In the genomic region with DNA sequence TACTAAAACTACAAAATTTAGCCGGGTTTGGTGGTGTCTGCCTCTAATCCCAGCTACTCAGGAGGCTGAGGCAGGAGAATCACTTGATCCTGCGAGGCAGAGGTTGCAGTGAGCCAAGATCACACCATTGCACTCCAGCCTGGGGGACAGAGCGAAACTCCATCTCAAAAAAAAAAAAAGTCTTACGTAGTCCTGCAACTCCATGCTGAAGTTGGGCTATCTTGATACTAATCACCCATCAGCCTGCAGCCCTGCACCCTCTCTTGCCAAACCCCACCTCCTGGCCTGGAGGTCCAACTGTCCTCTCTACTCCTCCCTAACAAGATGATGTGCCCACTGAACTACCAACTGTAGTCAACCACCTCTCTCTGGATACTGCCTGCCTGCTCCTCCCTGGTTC, we compare ENCODE assay signal across 25 cellular contexts. TPM values are rescaled to one million over a fixed set of nuclear protein-coding genes. Genes with fewer than 3 reads are reported as not detected.
DNase-seq lines count a peak whose midpoint lies in the region; ATAC-seq and TF ChIP-seq lines count a peak whose summit lies in the region.
"Had no signal": no experiment of that assay in that cellular context is flagged by ENCODE, and none has a peak within 500 bp of the region (broad histone marks: within the 10 kb centered on the region; RNA-seq: fewer than 3 reads in every experiment).

No MANE protein-coding gene starts in this region.

- CTCF ChIA-PET in HEK293 (lab: Yijun Ruan, JAX), result no interaction called here

- WGBS in endodermal cell (ENCODE audit: insufficient coverage in 1 of 2, insufficient read length in 1 of 2), 2 experiments, result 96 to 97% methylated on average over 4 of the region's 4 CpGs
- WGBS in neuronal stem cell (ENCODE audit: extremely low coverage in 2 of 2, insufficient read length in 2 of 2, insufficient replicate concordance in 1 of 2), 2 donors, result no CpG with 5 or more reads among the region's 4 CpGs

- no peaks in the 10 kb centered on the region; a peak in 1 of 3 replicates for H3K36me3 ChIP-seq in HEK293 (ENCODE audit: control insufficient read depth in 2 of 2, insufficient read depth in 1 of 2, low read length in 2 of 2)
- H3K36me3 ChIP-seq in endodermal cell (ENCODE audit: control insufficient read depth, insufficient read depth, low read length), result peaks cover 11% of the 10 kb centered on the region
- H3K36me3 ChIP-seq in neuronal stem cell (replicated peaks in 1 of 2; ENCODE audit: control insufficient read depth in 2 of 2, insufficient read depth in 2 of 2, low read length in 2 of 2), result peaks cover 2 to 25% of the 10 kb centered on the region in 2 donors
- H3K36me3 ChIP-seq in HAP-1 (replicated peaks), result no peaks in the 10 kb centered on the region; the same call in none of the 2 replicates
- H3K36me3 ChIP-seq: gastroesophageal sphincter, left lung had no signal

- POLR2A ChIA-PET in HEK293 (lab: Yijun Ruan, JAX), result no interaction called here

- H2BK120ac ChIP-seq in neuronal stem cell (ENCODE audit: low read depth, low read length), result no peak overlapping the region

- no peak overlapping the region for H3K9ac ChIP-seq in endodermal cell (ENCODE audit: extremely low read depth, low read length, poor library complexity, severe bottlenecking)
- H3K9ac ChIP-seq in neuronal stem cell (ENCODE audit: low read depth, low read length, poor library complexity), result peak overlapping the region; percentile 44

- H2BK5ac ChIP-seq in neuronal stem cell (ENCODE audit: low read length), result no peak overlapping the region

- no peak overlapping the region for H2AFZ ChIP-seq in neuronal stem cell (ENCODE audit: low read length)
- H2AFZ ChIP-seq: GM23338 had no signal

- H4K8ac ChIP-seq in neuronal stem cell (ENCODE audit: low read depth, low read length), result no peak overlapping the region

- H3K79me1 ChIP-seq in neuronal stem cell (ENCODE audit: low read depth, low read length), result peaks cover 13% of the 10 kb centered on the region

- no peaks in the 10 kb centered on the region for H3K27me3 Mint-ChIP-seq in T-helper 1 cell treated with Interleukin-12 subunit alpha and Interleukin-12 subunit beta and Interleukin-4 antibody, amounts not matched to agents 30 μg/mL and 1 μg/mL, for 36 hours (ENCODE audit: low read depth)
- no peaks in the 10 kb centered on the region for H3K27me3 Mint-ChIP-seq in endodermal cell (ENCODE audit: insufficient read depth)
- H3K27me3 Mint-ChIP-seq: activated CD4-positive, alpha-beta T cell treated with anti-CD3 and anti-CD28 coated beads, Interleukin-2, amount 10 ng/mL, durations not matched to agents 24 days and 14 days; progenitor cell of endocrine pancreas had no signal

- peak overlapping the region; percentile 32 for H2AK5ac ChIP-seq in neuronal stem cell (ENCODE audit: low read depth, low read length)

- H3K18ac ChIP-seq in neuronal stem cell (ENCODE audit: low read length), result no peak overlapping the region

- no peak for ATAC-seq in HG02884 (IDR thresholded peaks at IDR 0.05; ENCODE audit: unreplicated experiment)
- ATAC-seq: gastroesophageal sphincter, GM23338, left lung, sciatic nerve had no signal

- H3K4me1 ChIP-seq in HEK293 (ENCODE audit: control insufficient read depth, insufficient read depth, low read length) (peaks cover 29% of the 10 kb centered on the region), endodermal cell (ENCODE audit: control insufficient read depth, insufficient read depth, low read length) (peaks cover 20% of the 10 kb centered on the region), neuronal stem cell (ENCODE audit: control insufficient read depth in 2 of 2, insufficient read depth in 1 of 2, low read depth in 1 of 2, low read length in 2 of 2) (peaks cover 4 to 16% of the 10 kb centered on the region in 2 donors), HAP-1 (peaks cover 23% of the 10 kb centered on the region)

- H3K27me3 ChIP-seq in endodermal cell (ENCODE audit: control insufficient read depth, insufficient read depth, low read length, poor library complexity, severe bottlenecking) (no peaks in the 10 kb centered on the region), neuronal stem cell (ENCODE audit: control insufficient read depth in 3 of 3, insufficient read depth in 3 of 3, low read depth in 1 of 3, low read length in 3 of 3) (no peaks in the 10 kb centered on the region), HAP-1 (ENCODE audit: low read depth) (no peaks in the 10 kb centered on the region)
- H3K27me3 ChIP-seq: gastroesophageal sphincter, left lung had no signal

- H3K23ac ChIP-seq in neuronal stem cell (ENCODE audit: low read depth, low read length, poor library complexity), result no peak overlapping the region

- in situ Hi-C loops in HAP-1 (cut with MboI; ENCODE audit: low sequenced_read_pairs), result no loop called here

- H3K27ac Mint-ChIP-seq in T-helper 1 cell treated with Interleukin-12 subunit alpha and Interleukin-12 subunit beta and Interleukin-4 antibody, amounts not matched to agents 30 μg/mL and 1 μg/mL, for 36 hours, result peak overlapping the region; percentile 19
- no peak overlapping the region for H3K27ac Mint-ChIP-seq in endodermal cell
- H3K27ac Mint-ChIP-seq: activated CD4-positive, alpha-beta T cell treated with anti-CD3 and anti-CD28 coated beads, Interleukin-2, amount 10 ng/mL, durations not matched to agents 24 days and 14 days had no signal

- DNase-seq in T-helper 1 cell (no peak), endodermal cell (peak; percentile 37), neuronal stem cell (ENCODE audit: low spot score) (no peak), HAP-1 (ENCODE audit: low spot score in 2 of 2) (no peak)
- DNase-seq in activated CD8-positive, alpha-beta memory T cell treated with anti-CD3 and anti-CD28 coated beads for 24 hours, result no peak
- DNase-seq: activated CD4-positive, alpha-beta T cell treated with anti-CD3 and anti-CD28 coated beads, Interleukin-2, amount 10 ng/mL, durations not matched to agents 24 days and 14 days; activated effector memory CD4-positive, alpha-beta T cell treated with Interleukin-2 at 50 U/mL for 16 hours; COR-L47; cortex of kidney; DMS79; Kasumi-1; left lung; NCI-H187; NCI-H69; stimulated activated CD4-positive, alpha-beta T cell treated with anti-CD3 and anti-CD28 coated beads, Interleukin-15, amount 100 ng/mL, for 24 hours; T-helper 2 cell had no signal

- no peak overlapping the region for H3K4me3 Mint-ChIP-seq in T-helper 1 cell treated with Interleukin-12 subunit alpha and Interleukin-12 subunit beta and Interleukin-4 antibody, amounts not matched to agents 30 μg/mL and 1 μg/mL, for 36 hours
- H3K4me3 Mint-ChIP-seq in endodermal cell, result no peak overlapping the region
- H3K4me3 Mint-ChIP-seq: activated CD4-positive, alpha-beta T cell treated with anti-CD3 and anti-CD28 coated beads, Interleukin-2, amount 10 ng/mL, durations not matched to agents 24 days and 14 days; GM23338 had no signal

- H4K91ac ChIP-seq in neuronal stem cell (ENCODE audit: low read depth, low read length, poor library complexity), result no peak overlapping the region

- peaks cover 31% of the 10 kb centered on the region for H3K4me1 Mint-ChIP-seq in T-helper 1 cell treated with Interleukin-12 subunit alpha and Interleukin-12 subunit beta and Interleukin-4 antibody, amounts not matched to agents 30 μg/mL and 1 μg/mL, for 36 hours (ENCODE audit: low read depth)
- H3K4me1 Mint-ChIP-seq in endodermal cell, result peaks cover 66% of the 10 kb centered on the region

- H2BK12ac ChIP-seq in neuronal stem cell (ENCODE audit: low read length), result no peak overlapping the region

- H3K4me2 ChIP-seq in neuronal stem cell (ENCODE audit: insufficient read depth, low read length, poor library complexity, severe bottlenecking), result no peak overlapping the region
- H3K4me2 ChIP-seq: GM23338 had no signal

- no peaks in the 10 kb centered on the region for H3K9me3 Mint-ChIP-seq in T-helper 1 cell treated with Interleukin-12 subunit alpha and Interleukin-12 subunit beta and Interleukin-4 antibody, amounts not matched to agents 30 μg/mL and 1 μg/mL, for 36 hours
- H3K9me3 Mint-ChIP-seq in endodermal cell, result no peaks in the 10 kb centered on the region
- H3K9me3 Mint-ChIP-seq: activated CD4-positive, alpha-beta T cell treated with anti-CD3 and anti-CD28 coated beads, Interleukin-2, amount 10 ng/mL, durations not matched to agents 24 days and 14 days; GM23338; neural crest cell had no signal

- peak overlapping the region; percentile 31 for H3K14ac ChIP-seq in neuronal stem cell (ENCODE audit: low read length)

- TF ChIP-seq CTCF in HEK293 (tag by site-specific recombination; IDR thresholded peaks at IDR 0.05), result no peak
- no peak for TF ChIP-seq CTCF in endodermal cell (conservative IDR thresholded peaks at IDR 0.05)

- H3K27ac ChIP-seq in HEK293 (ENCODE audit: extremely low read depth, low read depth, low read length) (no peak overlapping the region), endodermal cell (ENCODE audit: low read depth, low read length) (no peak overlapping the region), neuronal stem cell (replicated peaks; ENCODE audit: low read length) (no peak overlapping the region)
- H3K27ac ChIP-seq: 22Rv1, gastroesophageal sphincter, left lung had no signal

- H3K9me3 ChIP-seq in HEK293 (ENCODE audit: control insufficient read depth, insufficient read depth, low read depth, low read length) (no peaks in the 10 kb centered on the region), endodermal cell (ENCODE audit: control insufficient read depth, low read length) (no peaks in the 10 kb centered on the region), neuronal stem cell (replicated peaks in 1 of 2; ENCODE audit: control insufficient read depth in 2 of 2, insufficient read depth in 1 of 2, low read depth in 1 of 2, low read length in 2 of 2) (peaks cover 0 to 2% of the 10 kb centered on the region in 2 donors), HAP-1 (no peaks in the 10 kb centered on the region)
- H3K9me3 ChIP-seq: gastroesophageal sphincter, left lung had no signal

- H3K4me3 ChIP-seq in HEK293 (ENCODE audit: low read depth, low read length) (no peak overlapping the region), endodermal cell (ENCODE audit: low read length) (no peak overlapping the region), neuronal stem cell (ENCODE audit: low read length in 2 of 2) (no peak overlapping the region), HAP-1 (no peak overlapping the region)
- H3K4me3 ChIP-seq: gastroesophageal sphincter, GM23338, left lung had no signal

- peak overlapping the region; percentile 45 for H2BK15ac ChIP-seq in neuronal stem cell (ENCODE audit: low read length)

- peaks cover 13% of the 10 kb centered on the region for H3K36me3 Mint-ChIP-seq in T-helper 1 cell treated with Interleukin-12 subunit alpha and Interleukin-12 subunit beta and Interleukin-4 antibody, amounts not matched to agents 30 μg/mL and 1 μg/mL, for 36 hours (ENCODE audit: low read depth)
- H3K36me3 Mint-ChIP-seq in endodermal cell (ENCODE audit: low read depth), result peaks cover 11% of the 10 kb centered on the region

- no peak overlapping the region for H3K4ac ChIP-seq in neuronal stem cell (ENCODE audit: low read length)

RNA-seq across cellular contexts. Expression of gene TMEM170A, which starts 4.8 kb away (rescaled TPM):
- 10 to 100 TPM; 72.7 to 74.8 TPM for total RNA-seq in endodermal cell
- 36.0 TPM for polyA plus RNA-seq in endodermal cell (2013, experiment 1 of 2)
- 28.7 TPM for polyA plus RNA-seq in endodermal cell (2013, experiment 2 of 2)
- polyA plus RNA-seq in neuronal stem cell (2013, experiment 1 of 2), result 30.7 TPM
- polyA plus RNA-seq in neuronal stem cell (2013, experiment 2 of 2), result 32.3 TPM

RNA-seq across cellular contexts. Expression of gene CFDP1, which starts 26.4 kb away (rescaled TPM):
- 100 to 1,000 TPM in 1 of 2 donors, 10 to 100 TPM in 1; 88.7 to 117 TPM for total RNA-seq in endodermal cell
- 105 TPM for polyA plus RNA-seq in endodermal cell (2013, experiment 1 of 2)
- polyA plus RNA-seq in endodermal cell (2013, experiment 2 of 2), result 101 TPM
- polyA plus RNA-seq in neuronal stem cell (2013, experiment 1 of 2), result 228 TPM
- 228 TPM for polyA plus RNA-seq in neuronal stem cell (2013, experiment 2 of 2)

RNA-seq across cellular contexts. Expression of gene CHST6, which starts 35.5 kb away (rescaled TPM):
- total RNA-seq in endodermal cell, result 10 to 100 TPM; 13.5 to 15.9 TPM
- 6.5 TPM for polyA plus RNA-seq in endodermal cell (2013, experiment 1 of 2)
- 6.6 TPM for polyA plus RNA-seq in endodermal cell (2013, experiment 2 of 2)
- polyA plus RNA-seq in neuronal stem cell (2013, experiment 1 of 2), result 9.0 TPM
- polyA plus RNA-seq in neuronal stem cell (2013, experiment 2 of 2), result 9.3 TPM
- total RNA-seq: activated CD4-positive, alpha-beta T cell treated with anti-CD3 and anti-CD28 coated beads, Interleukin-2, amount 10 ng/mL, durations not matched to agents 24 days and 14 days had no signal
